ENCODE assay signal across 1 cellular context in the genomic region with DNA sequence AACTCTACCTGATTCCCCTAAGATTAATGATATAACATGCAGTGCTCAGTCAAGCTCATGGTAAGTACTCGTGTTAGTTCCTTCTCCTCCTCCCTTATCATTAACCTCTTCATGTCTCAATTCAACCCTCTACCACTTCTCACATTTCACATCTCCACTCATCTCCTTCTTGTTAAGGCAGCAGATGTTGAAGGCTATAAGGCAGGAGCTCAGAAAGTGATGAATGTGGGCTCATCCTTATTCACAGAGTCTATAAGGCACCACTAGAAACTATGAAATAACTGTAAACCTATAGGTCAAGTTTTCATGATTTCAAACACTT.
A peak's percentile ranks its signal among the peaks of the same experiment; 100 is the strongest.
TF ChIP-seq lines count a peak whose summit lies in the region.

No MANE protein-coding gene starts in this region.

TF ChIP-seq in K562, 482 proteins besides CTCF, POLR2A, EP300 and RAD21:
- TF ChIP-seq MCM3 (IDR thresholded peaks at IDR 0.05): no peak
- TF ChIP-seq, protein P1, sequence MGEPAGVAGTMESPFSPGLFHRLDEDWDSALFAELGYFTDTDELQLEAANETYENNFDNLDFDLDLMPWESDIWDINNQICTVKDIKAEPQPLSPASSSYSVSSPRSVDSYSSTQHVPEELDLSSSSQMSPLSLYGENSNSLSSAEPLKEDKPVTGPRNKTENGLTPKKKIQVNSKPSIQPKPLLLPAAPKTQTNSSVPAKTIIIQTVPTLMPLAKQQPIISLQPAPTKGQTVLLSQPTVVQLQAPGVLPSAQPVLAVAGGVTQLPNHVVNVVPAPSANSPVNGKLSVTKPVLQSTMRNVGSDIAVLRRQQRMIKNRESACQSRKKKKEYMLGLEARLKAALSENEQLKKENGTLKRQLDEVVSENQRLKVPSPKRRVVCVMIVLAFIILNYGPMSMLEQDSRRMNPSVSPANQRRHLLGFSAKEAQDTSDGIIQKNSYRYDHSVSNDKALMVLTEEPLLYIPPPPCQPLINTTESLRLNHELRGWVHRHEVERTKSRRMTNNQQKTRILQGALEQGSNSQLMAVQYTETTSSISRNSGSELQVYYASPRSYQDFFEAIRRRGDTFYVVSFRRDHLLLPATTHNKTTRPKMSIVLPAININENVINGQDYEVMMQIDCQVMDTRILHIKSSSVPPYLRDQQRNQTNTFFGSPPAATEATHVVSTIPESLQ (CRISPR knock-in tag; IDR thresholded peaks at IDR 0.05): 0 out of 2 replicates have a peak, but pooled peaks have one; percentile 33
